In genomic region chr5:35203403-35203802, GRCh38 we compare ENCODE assay signal across 21 cellular contexts. TPM values are rescaled to one million over a fixed set of nuclear protein-coding genes. Genes with fewer than 3 reads are reported as not detected.
DNase-seq lines count a peak whose midpoint lies in the region; ATAC-seq, FAIRE-seq and TF ChIP-seq lines count a peak whose summit lies in the region.
"Had no signal": no experiment of that assay in that cellular context is flagged by ENCODE, and none has a peak within 500 bp of the region (broad histone marks: within the 10 kb centered on the region; RNA-seq: fewer than 3 reads in every experiment).

No MANE protein-coding gene starts in this region.

- no peak for DNase-seq in GM18507 (ENCODE audit: extremely low spot score, insufficient read length, low read depth)
- DNase-seq in hepatocyte (ENCODE audit: low spot score), result no peak
- DNase-seq in transverse colon, result no peak
- DNase-seq in posterior vena cava (ENCODE audit: low spot score), result no peak
- DNase-seq: 8988T; Calu3; CD4-positive, alpha-beta memory T cell; DND-41; H9; IMR-90 had no signal

- ATAC-seq in GM19324 (IDR thresholded peaks at IDR 0.05; ENCODE audit: low FRiP score, unreplicated experiment), result peak; percentile 52
- no peak for ATAC-seq in GM21526 (IDR thresholded peaks at IDR 0.05; ENCODE audit: low FRiP score, unreplicated experiment)
- ATAC-seq in HG02970 (IDR thresholded peaks at IDR 0.05; ENCODE audit: low FRiP score, unreplicated experiment), result no peak
- ATAC-seq in HG03432 (IDR thresholded peaks at IDR 0.05; ENCODE audit: unreplicated experiment), result no peak
- ATAC-seq: K562 had no signal

- H3K79me2 ChIP-seq in hepatocyte, result peaks cover 61% of the 10 kb centered on the region

- H4K20me1 ChIP-seq in hepatocyte (ENCODE audit: insufficient read depth, poor library complexity, severe bottlenecking), result peaks cover 4% of the 10 kb centered on the region
- H4K20me1 ChIP-seq: BLaER1 had no signal

- H3K9me3 ChIP-seq in hepatocyte (ENCODE audit: low read depth), result no peaks in the 10 kb centered on the region
- H3K9me3 ChIP-seq in transverse colon, result no peaks in the 10 kb centered on the region
- H3K9me3 ChIP-seq: BLaER1 had no signal

- H3K4me3 ChIP-seq in hepatocyte (no peak overlapping the region), transverse colon (no peak overlapping the region)
- H3K4me3 ChIP-seq: BLaER1, K562 had no signal

- FAIRE-seq in GM18507 (lab: Jason Lieb, UNC), result peak; percentile 18
- FAIRE-seq: GM12891, H1, K562 had no signal

- no peak for TF ChIP-seq POLR2A in transverse colon (IDR thresholded peaks at IDR 0.05)

- no peaks in the 10 kb centered on the region for H3K36me3 ChIP-seq in hepatocyte (replicated peaks; ENCODE audit: insufficient read depth, low read depth)
- H3K36me3 ChIP-seq in transverse colon, result no peaks in the 10 kb centered on the region
- H3K36me3 ChIP-seq: BLaER1 had no signal

- H3K27me3 ChIP-seq in hepatocyte (no peaks in the 10 kb centered on the region), transverse colon (no peaks in the 10 kb centered on the region)
- H3K27me3 ChIP-seq: BLaER1 had no signal

- TF ChIP-seq EP300 in transverse colon (IDR thresholded peaks at IDR 0.05; ENCODE audit: low read depth), result no peak

- no peak overlapping the region for H2AFZ ChIP-seq in hepatocyte

- no peak overlapping the region for H3K4me2 ChIP-seq in hepatocyte
- H3K4me2 ChIP-seq: BLaER1 had no signal

- TF ChIP-seq CTCF in hepatocyte (IDR thresholded peaks at IDR 0.05; ENCODE audit: poor library complexity), result no peak
- no peak for TF ChIP-seq CTCF in transverse colon (IDR thresholded peaks at IDR 0.05)

- no peaks in the 10 kb centered on the region for H3K9me2 ChIP-seq in hepatocyte (replicated peaks; ENCODE audit: insufficient read depth)

- H3K4me1 ChIP-seq in hepatocyte (ENCODE audit: insufficient read depth) (peaks cover 19% of the 10 kb centered on the region), transverse colon (peaks cover 4 to 26% (median 8%) of the 10 kb centered on the region in 4 donors)

- in situ Hi-C loops in transverse colon (cut with MboI; ENCODE audit: low pct_ligation_motif_present in 1 of 4, low pct_unique_long_range_greater_than_20kb in 1 of 4, low sequenced_read_pairs in 3 of 4), result no loop called here

- 92% methylated on average over 1 of the region's 1 CpG for WGBS in hepatocyte (ENCODE audit: low lambda C conversion rate, missing lambda C conversion rate)
- 70 to 88% methylated on average over 1 of the region's 1 CpG for whole genome bisulfite sequencing in transverse colon (ENCODE audit: low coverage in 1 of 2), 2 donors

- intact Hi-C loops in transverse colon (cut with DNase I; ENCODE audit: low total_unique reads) (no loop called here), posterior vena cava (cut with DNase I) (no loop called here)

- H3K27ac ChIP-seq in hepatocyte (peak overlapping the region; percentile 82), transverse colon (peak overlapping the region; percentile 31 to 52 (median 50))
- H3K27ac ChIP-seq: BLaER1 had no signal

RNA-seq across cellular contexts. Expression of gene PRLR, which starts 26.9 kb away (rescaled TPM):
- total RNA-seq in hepatocyte (95.8 and 99.8 TPM in 2 replicates), transverse colon (10 to 100 TPM in 3 of 4 donors, 1 to 10 TPM in 1; 4.9 to 19.8 (median 13.0) TPM), posterior vena cava (1 to 10 TPM in 1 of 2 donors, under 1 TPM in 1; 0.86 to 2.5 TPM)
- 21.8 and 24.7 TPM in 2 replicates for polyA plus RNA-seq in hepatocyte
- total RNA-seq: A673; CD4-positive, alpha-beta memory T cell; G401 had no signal
- polyA plus RNA-seq: AG04450; CD4-positive, alpha-beta memory T cell; K562 had no signal
